14 cellular contexts compared by ENCODE assay signal in genomic region chr5:127754259-127754658, GRCh38. TPM values are rescaled to one million over a fixed set of nuclear protein-coding genes. Genes with fewer than 3 reads are reported as not detected.
DNase-seq lines count a peak whose midpoint lies in the region; ATAC-seq and TF ChIP-seq lines count a peak whose summit lies in the region.
"Had no signal": no experiment of that assay in that cellular context is flagged by ENCODE, and none has a peak within 500 bp of the region (broad histone marks: within the 10 kb centered on the region; RNA-seq: fewer than 3 reads in every experiment).

No MANE protein-coding gene starts in this region.

- no peaks in the 10 kb centered on the region for H3K9me3 Mint-ChIP-seq in type B pancreatic cell
- peaks cover 0 to 2% of the 10 kb centered on the region in 2 donors for H3K9me3 Mint-ChIP-seq in activated T-cell treated with anti-CD3 and anti-CD28 coated beads, Interleukin-2, amount 50 U/mL, for 72 hours
- H3K9me3 Mint-ChIP-seq: activated naive CD4-positive, alpha-beta T cell treated with anti-CD3 and anti-CD28 coated beads, Interleukin-2, amount 50 U/mL, for 72 hours; stimulated activated naive CD8-positive, alpha-beta T cell treated with anti-CD3 and anti-CD28 coated beads, Interleukin-15, Interleukin-2, amounts not matched to agents 100 ng/mL and 50 ng/mL, for 24 hours had no signal

- H3K36me3 ChIP-seq in HEK293 (ENCODE audit: control insufficient read depth in 2 of 2, insufficient read depth in 1 of 2, low read length in 2 of 2), result no peaks in the 10 kb centered on the region
- no peaks in the 10 kb centered on the region for H3K36me3 ChIP-seq in gastroesophageal sphincter

- H3K27me3 Mint-ChIP-seq in type B pancreatic cell, result no peaks in the 10 kb centered on the region
- H3K27me3 Mint-ChIP-seq in activated T-cell treated with anti-CD3 and anti-CD28 coated beads, Interleukin-2, amount 50 U/mL, for 72 hours (ENCODE audit: low read depth), result no peaks in the 10 kb centered on the region
- H3K27me3 Mint-ChIP-seq: stimulated activated naive CD8-positive, alpha-beta T cell treated with anti-CD3 and anti-CD28 coated beads, Interleukin-15, Interleukin-2, amounts not matched to agents 100 ng/mL and 50 ng/mL, for 24 hours had no signal

- TF ChIP-seq EP300 in gastroesophageal sphincter (IDR thresholded peaks at IDR 0.05), result no peak

- no peaks in the 10 kb centered on the region for H3K9me3 ChIP-seq in HEK293 (ENCODE audit: control insufficient read depth, insufficient read depth, low read depth, low read length)
- no peaks in the 10 kb centered on the region for H3K9me3 ChIP-seq in gastroesophageal sphincter

- DNase-seq in NCI-H526 treated with DMSO at 0.1 percent for 48 hours (lab: John Stamatoyannopoulos, UW) (peak; percentile 46), type B pancreatic cell (ENCODE audit: extremely low spot score, unreplicated experiment) (no peak), SKM-1 treated with dmso at 0.1 percent for 144 hours (lab: John Stamatoyannopoulos, UW; ENCODE audit: unreplicated experiment) (no peak), NCI-H187 (lab: John Stamatoyannopoulos, UW) (no peak)
- no peak for DNase-seq in activated T-cell treated with anti-CD3 and anti-CD28 coated beads, Interleukin-2, amount 50 U/mL, for 72 hours
- DNase-seq: activated CD8-positive, alpha-beta memory T cell treated with anti-CD3 and anti-CD28 coated beads, Interleukin-2, amount 50 U/mL, for 48 hours; erythroblast; NCI-H1092 treated with DMSO at 0.1 percent for 48 hours; NCI-H748 treated with DMSO at 0.1 percent for 48 hours had no signal

- H3K27me3 ChIP-seq in gastroesophageal sphincter, result no peaks in the 10 kb centered on the region

- POLR2A ChIA-PET in HEK293 (lab: Yijun Ruan, JAX), result no interaction called here

- ATAC-seq in gastroesophageal sphincter, result peak; percentile 31
- ATAC-seq in activated T-cell treated with anti-CD3 and anti-CD28 coated beads, Interleukin-2, amount 50 U/mL, for 72 hours (replicated peaks in 1 of 2), result no peak
- ATAC-seq: activated naive CD4-positive, alpha-beta T cell treated with anti-CD3 and anti-CD28 coated beads, Interleukin-2, amount 50 U/mL, for 72 hours had no signal

- no peaks in the 10 kb centered on the region for H3K36me3 Mint-ChIP-seq in type B pancreatic cell
- H3K36me3 Mint-ChIP-seq in activated T-cell treated with anti-CD3 and anti-CD28 coated beads, Interleukin-2, amount 50 U/mL, for 72 hours (ENCODE audit: insufficient read depth in 2 of 2), result peaks cover 0 to 2% of the 10 kb centered on the region in 2 donors
- H3K36me3 Mint-ChIP-seq: activated naive CD4-positive, alpha-beta T cell treated with anti-CD3 and anti-CD28 coated beads, Interleukin-2, amount 50 U/mL, for 72 hours had no signal

- TF ChIP-seq CTCF in HEK293 (tag by site-specific recombination; IDR thresholded peaks at IDR 0.05) (no peak), gastroesophageal sphincter (IDR thresholded peaks at IDR 0.05) (no peak), type B pancreatic cell (conservative IDR thresholded peaks at IDR 0.05) (no peak)

- TF ChIP-seq POLR2A in gastroesophageal sphincter (IDR thresholded peaks at IDR 0.05), result no peak

- H3K4me1 ChIP-seq in HEK293 (ENCODE audit: control insufficient read depth, insufficient read depth, low read length) (no peaks in the 10 kb centered on the region), gastroesophageal sphincter (peaks cover 0 to 41% (median 4%) of the 10 kb centered on the region in 3 donors)

- H3K4me3 Mint-ChIP-seq in type B pancreatic cell, result no peak overlapping the region
- no peak overlapping the region for H3K4me3 Mint-ChIP-seq in activated T-cell treated with anti-CD3 and anti-CD28 coated beads, Interleukin-2, amount 50 U/mL, for 72 hours
- H3K4me3 Mint-ChIP-seq: stimulated activated naive CD8-positive, alpha-beta T cell treated with anti-CD3 and anti-CD28 coated beads, Interleukin-15, Interleukin-2, amounts not matched to agents 100 ng/mL and 50 ng/mL, for 24 hours had no signal

- H3K4me3 ChIP-seq in HEK293 (ENCODE audit: low read depth, low read length), result no peak overlapping the region
- no peak overlapping the region for H3K4me3 ChIP-seq in gastroesophageal sphincter

- no peak overlapping the region for H3K27ac ChIP-seq in HEK293 (ENCODE audit: extremely low read depth, low read depth, low read length)
- H3K27ac ChIP-seq in gastroesophageal sphincter, result peak overlapping the region in 3 of 4 donors; percentile 28 to 41 (median 39)

- peaks cover 9% of the 10 kb centered on the region for H3K4me1 Mint-ChIP-seq in type B pancreatic cell (ENCODE audit: unreplicated experiment)
- peaks cover 5% of the 10 kb centered on the region for H3K4me1 Mint-ChIP-seq in activated T-cell treated with anti-CD3 and anti-CD28 coated beads, Interleukin-2, amount 50 U/mL, for 72 hours (ENCODE audit: low read depth)

- CTCF ChIA-PET in HEK293 (lab: Yijun Ruan, JAX), result interaction anchor here (0.7 to 2.2 kb wide), 3 partner anchors 122 to 191 kb away, joined by 4 to 15 read pairs (median 5); no protein-coding TSS in a partner anchor

- 12 to 22% methylated on average over 4 of the region's 4 CpGs for WGBS in gastroesophageal sphincter (ENCODE audit: low coverage in 1 of 2), 2 donors

- H3K27ac Mint-ChIP-seq in type B pancreatic cell, result peak overlapping the region; percentile 13
- no peak overlapping the region for H3K27ac Mint-ChIP-seq in activated T-cell treated with anti-CD3 and anti-CD28 coated beads, Interleukin-2, amount 50 U/mL, for 72 hours
- H3K27ac Mint-ChIP-seq: activated naive CD4-positive, alpha-beta T cell treated with anti-CD3 and anti-CD28 coated beads, Interleukin-2, amount 50 U/mL, for 72 hours; stimulated activated naive CD8-positive, alpha-beta T cell treated with anti-CD3 and anti-CD28 coated beads, Interleukin-15, Interleukin-2, amounts not matched to agents 100 ng/mL and 50 ng/mL, for 24 hours had no signal

TF ChIP-seq in HEK293, 187 proteins besides CTCF, POLR2A, EP300 and RAD21 (continues in another document):
- no peak for TF ChIP-seq ZNF155 (tag by site-specific recombination; IDR thresholded peaks at IDR 0.05)
- TF ChIP-seq, protein P1, sequence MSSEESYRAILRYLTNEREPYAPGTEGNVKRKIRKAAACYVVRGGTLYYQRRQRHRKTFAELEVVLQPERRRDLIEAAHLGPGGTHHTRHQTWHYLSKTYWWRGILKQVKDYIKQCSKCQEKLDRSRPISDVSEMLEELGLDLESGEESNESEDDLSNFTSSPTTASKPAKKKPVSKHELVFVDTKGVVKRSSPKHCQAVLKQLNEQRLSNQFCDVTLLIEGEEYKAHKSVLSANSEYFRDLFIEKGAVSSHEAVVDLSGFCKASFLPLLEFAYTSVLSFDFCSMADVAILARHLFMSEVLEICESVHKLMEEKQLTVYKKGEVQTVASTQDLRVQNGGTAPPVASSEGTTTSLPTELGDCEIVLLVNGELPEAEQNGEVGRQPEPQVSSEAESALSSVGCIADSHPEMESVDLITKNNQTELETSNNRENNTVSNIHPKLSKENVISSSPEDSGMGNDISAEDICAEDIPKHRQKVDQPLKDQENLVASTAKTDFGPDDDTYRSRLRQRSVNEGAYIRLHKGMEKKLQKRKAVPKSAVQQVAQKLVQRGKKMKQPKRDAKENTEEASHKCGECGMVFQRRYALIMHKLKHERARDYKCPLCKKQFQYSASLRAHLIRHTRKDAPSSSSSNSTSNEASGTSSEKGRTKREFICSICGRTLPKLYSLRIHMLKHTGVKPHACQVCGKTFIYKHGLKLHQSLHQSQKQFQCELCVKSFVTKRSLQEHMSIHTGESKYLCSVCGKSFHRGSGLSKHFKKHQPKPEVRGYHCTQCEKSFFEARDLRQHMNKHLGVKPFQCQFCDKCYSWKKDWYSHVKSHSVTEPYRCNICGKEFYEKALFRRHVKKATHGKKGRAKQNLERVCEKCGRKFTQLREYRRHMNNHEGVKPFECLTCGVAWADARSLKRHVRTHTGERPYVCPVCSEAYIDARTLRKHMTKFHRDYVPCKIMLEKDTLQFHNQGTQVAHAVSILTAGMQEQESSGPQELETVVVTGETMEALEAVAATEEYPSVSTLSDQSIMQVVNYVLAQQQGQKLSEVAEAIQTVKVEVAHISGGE (tag by site-specific recombination; conservative IDR thresholded peaks at IDR 0.05; ENCODE audit: low read depth), result no peak
- TF ChIP-seq ZNF837 (tag by site-specific recombination; IDR thresholded peaks at IDR 0.05), result no peak
- TF ChIP-seq ZNF398 (tag by site-specific recombination; IDR thresholded peaks at IDR 0.05), result 0 out of 2 replicates have a peak, but pooled peaks have one; percentile 18
- TF ChIP-seq ZNF26 (tag by site-specific recombination; IDR thresholded peaks at IDR 0.05), result no peak

RNA-seq across cellular contexts. Expression of gene CCDC192, which starts 51.1 kb away (rescaled TPM):
- total RNA-seq in gastroesophageal sphincter, result 1 to 10 TPM in 1 of 4 donors, under 1 TPM in 2, not detected in 1; 0.94 to 2.6 (median 0.94) TPM
- total RNA-seq in type B pancreatic cell (ENCODE audit: low replicate concordance), result 0.31 and 2.0 TPM in 2 replicates
- under 1 TPM in 1 of 2 donors, not detected in 1; 0.25 TPM for total RNA-seq in activated T-cell treated with anti-CD3 and anti-CD28 coated beads, Interleukin-2, amount 50 U/mL, for 72 hours
- total RNA-seq: activated naive CD4-positive, alpha-beta T cell treated with anti-CD3 and anti-CD28 coated beads, Interleukin-2, amount 50 U/mL, for 72 hours; T-helper 1 cell treated with Interleukin-12 subunit alpha and Interleukin-12 subunit beta and Interleukin-4 antibody, amounts not matched to agents 30 ng/mL and 1 ng/mL, for 36 hours had no signal
